Comparison of ENCODE assay signal across 21 cellular contexts in genomic region chr9:88006511-88007290, GRCh38. TPM values are rescaled to one million over a fixed set of nuclear protein-coding genes. Genes with fewer than 3 reads are reported as not detected.
DNase-seq lines count a peak whose midpoint lies in the region; ATAC-seq and TF ChIP-seq lines count a peak whose summit lies in the region.
"Had no signal": no experiment of that assay in that cellular context is flagged by ENCODE, and none has a peak within 500 bp of the region (broad histone marks: within the 10 kb centered on the region; RNA-seq: fewer than 3 reads in every experiment).

No MANE protein-coding gene starts in this region.

- H3K9me3 ChIP-seq in trophoblast cell (ENCODE audit: insufficient read depth, low read depth, low read length): peaks cover 2% of the 10 kb centered on the region
- H3K9me3 ChIP-seq: right lobe of liver, thoracic aorta had no signal

- peaks cover 15 to 20% of the 10 kb centered on the region in 2 experiments for H3K4me1 ChIP-seq in trophoblast cell (ENCODE audit: control insufficient read depth in 1 of 2, insufficient read depth in 2 of 2, low read length in 2 of 2)
- H3K4me1 ChIP-seq: neural progenitor cell, right lobe of liver had no signal

- no CpG with 5 or more reads among the region's 44 CpGs for WGBS in trophoblast cell (ENCODE audit: extremely low coverage, insufficient coverage, insufficient read length)

- CTCF ChIA-PET in activated CD4-positive, alpha-beta memory T cell treated with anti-CD3 and anti-CD28 coated beads, Interleukin-2, amount 10 ng/mL, durations not matched to agents 7 days and 5 days (lab: Charles Lee): no interaction called here
- CTCF ChIA-PET in activated CD4-positive, alpha-beta memory T cell treated with anti-CD3 and anti-CD28 coated beads for 36 hours (lab: Charles Lee): interaction anchor here (1.6 to 2.6 kb wide), 2 partner anchors 32 to 55 kb away, joined by 4 to 9 read pairs; partner anchors contain the start of gene CDK20

- DNase-seq in activated CD4-positive, alpha-beta memory T cell treated with anti-CD3 and anti-CD28 coated beads, Interleukin-2, amount 10 ng/mL, durations not matched to agents 7 days and 5 days: peak; percentile 16
- DNase-seq in activated CD4-positive, alpha-beta memory T cell treated with anti-CD3 and anti-CD28 coated beads for 36 hours: no peak
- DNase-seq in GM12865 (ENCODE audit: low read depth) (peak; percentile 0), trophoblast cell (peak in 1 of 2 donors; percentile 49), NCI-H146 treated with DMSO at 0.1 percent for 48 hours (lab: John Stamatoyannopoulos, UW; ENCODE audit: unreplicated experiment) (no peak), NCI-H1436 (lab: John Stamatoyannopoulos, UW) (no peak)
- DNase-seq in activated T-helper 9 cell treated with anti-CD3 and anti-CD28 coated beads, Interleukin-2, amount 50 U/mL, for 16 hours (ENCODE audit: low read depth): peak; percentile 3
- DNase-seq: dermis blood vessel endothelial cell; left cardiac atrium; NCI-H1092 treated with DMSO at 0.1 percent for 48 hours; NCI-H2081; NCI-H226; stimulated activated naive CD4-positive, alpha-beta T cell had no signal

- H3K27me3 ChIP-seq in trophoblast cell (ENCODE audit: insufficient read depth, low read length): no peaks in the 10 kb centered on the region
- H3K27me3 ChIP-seq: neural progenitor cell, right lobe of liver had no signal

- H3K36me3 Mint-ChIP-seq in activated CD4-positive, alpha-beta memory T cell treated with anti-CD3 and anti-CD28 coated beads, Interleukin-2, amount 10 ng/mL, durations not matched to agents 7 days and 5 days (ENCODE audit: low read depth): no peaks in the 10 kb centered on the region
- H3K36me3 Mint-ChIP-seq in activated CD4-positive, alpha-beta memory T cell treated with anti-CD3 and anti-CD28 coated beads for 36 hours: peaks cover 2% of the 10 kb centered on the region
- H3K36me3 Mint-ChIP-seq: IgD-negative memory B cell, neural progenitor cell had no signal

- H3K23ac ChIP-seq in trophoblast cell (ENCODE audit: low read length): no peak overlapping the region

- peak overlapping the region; percentile 56 for H4K8ac ChIP-seq in trophoblast cell (ENCODE audit: low read depth, low read length)

- H2AFZ ChIP-seq in trophoblast cell (ENCODE audit: insufficient read depth, low read length, poor library complexity): peak overlapping the region; percentile 46
- H2AFZ ChIP-seq: neural progenitor cell had no signal

- H3K27me3 Mint-ChIP-seq in activated CD4-positive, alpha-beta memory T cell treated with anti-CD3 and anti-CD28 coated beads, Interleukin-2, amount 10 ng/mL, durations not matched to agents 7 days and 5 days: peaks cover 18% of the 10 kb centered on the region
- peaks cover 16% of the 10 kb centered on the region for H3K27me3 Mint-ChIP-seq in activated CD4-positive, alpha-beta memory T cell treated with anti-CD3 and anti-CD28 coated beads for 36 hours

- H3K4ac ChIP-seq in trophoblast cell (ENCODE audit: low read depth, low read length): peak overlapping the region; percentile 35

- H2BK120ac ChIP-seq in trophoblast cell (ENCODE audit: insufficient read depth, low read length, poor library complexity): peak overlapping the region; percentile 93

- no peak overlapping the region for H3K27ac Mint-ChIP-seq in activated CD4-positive, alpha-beta memory T cell treated with anti-CD3 and anti-CD28 coated beads, Interleukin-2, amount 10 ng/mL, durations not matched to agents 7 days and 5 days
- H3K27ac Mint-ChIP-seq in activated CD4-positive, alpha-beta memory T cell treated with anti-CD3 and anti-CD28 coated beads for 36 hours: no peak overlapping the region
- H3K27ac Mint-ChIP-seq: activated CD4-positive, alpha-beta T cell treated with anti-CD3 and anti-CD28 coated beads for 36 hours; IgD-negative memory B cell; neural progenitor cell had no signal

- peaks cover 5% of the 10 kb centered on the region for H3K79me2 ChIP-seq in trophoblast cell (ENCODE audit: control insufficient read depth, insufficient read depth, low read length, poor library complexity)

- peak overlapping the region; percentile 86 for H3K14ac ChIP-seq in trophoblast cell (ENCODE audit: low read length)

- peaks cover 25% of the 10 kb centered on the region for H3K79me1 ChIP-seq in trophoblast cell (ENCODE audit: low read length)

- H3K9me3 Mint-ChIP-seq in activated CD4-positive, alpha-beta memory T cell treated with anti-CD3 and anti-CD28 coated beads, Interleukin-2, amount 10 ng/mL, durations not matched to agents 7 days and 5 days: no peaks in the 10 kb centered on the region
- H3K9me3 Mint-ChIP-seq in activated CD4-positive, alpha-beta memory T cell treated with anti-CD3 and anti-CD28 coated beads for 36 hours: peaks cover 11% of the 10 kb centered on the region
- H3K9me3 Mint-ChIP-seq: CD4-positive, alpha-beta T cell; central memory CD8-positive, alpha-beta T cell had no signal

- no peak for TF ChIP-seq POLR2A in GM18505 (IDR thresholded peaks at IDR 0.05; ENCODE audit: borderline replicate concordance, extremely low read depth, insufficient read depth, insufficient read length)

- ATAC-seq in GM18505 (IDR thresholded peaks at IDR 0.05; ENCODE audit: unreplicated experiment): no peak
- ATAC-seq: left cardiac atrium, right lobe of liver had no signal

- H3K9ac ChIP-seq in trophoblast cell (ENCODE audit: low read length): no peak overlapping the region
- H3K9ac ChIP-seq: neural progenitor cell had no signal

- peak overlapping the region; percentile 85 for H2BK5ac ChIP-seq in trophoblast cell (ENCODE audit: low read depth, low read length, poor library complexity)

- TF ChIP-seq CTCF in GM12865 (IDR thresholded peaks at IDR 0.05; ENCODE audit: insufficient read depth, low read depth, low read length, missing control alignments): no peak

- H2AK5ac ChIP-seq in trophoblast cell (ENCODE audit: low read length): peak overlapping the region; percentile 82

- no peak overlapping the region for H3K4me3 Mint-ChIP-seq in activated CD4-positive, alpha-beta memory T cell treated with anti-CD3 and anti-CD28 coated beads, Interleukin-2, amount 10 ng/mL, durations not matched to agents 7 days and 5 days
- no peak overlapping the region for H3K4me3 Mint-ChIP-seq in activated CD4-positive, alpha-beta memory T cell treated with anti-CD3 and anti-CD28 coated beads for 36 hours
- H3K4me3 Mint-ChIP-seq: activated CD4-positive, alpha-beta T cell treated with anti-CD3 and anti-CD28 coated beads for 36 hours; CD4-positive, alpha-beta T cell; IgD-negative memory B cell; neural progenitor cell had no signal

- intact Hi-C loops in activated CD4-positive, alpha-beta memory T cell treated with anti-CD3 and anti-CD28 coated beads for 36 hours (cut with micrococcal nuclease): loop anchor here (1.0 to 10.0 kb wide), 4 partner anchors 43 to 632 kb away; no protein-coding TSS in a partner anchor

- no peaks in the 10 kb centered on the region for H3K36me3 ChIP-seq in trophoblast cell (ENCODE audit: control insufficient read depth in 1 of 2, insufficient read depth in 2 of 2, low read length in 2 of 2)
- H3K36me3 ChIP-seq: neural progenitor cell, right lobe of liver, thoracic aorta had no signal

- H3K4me3 ChIP-seq in GM12865 (ENCODE audit: low read depth, low read length) (no peak overlapping the region), trophoblast cell (ENCODE audit: low read depth, low read length) (no peak overlapping the region)
- H3K4me3 ChIP-seq: neural progenitor cell, right lobe of liver, thoracic aorta had no signal

- POLR2A ChIA-PET in activated CD4-positive, alpha-beta memory T cell treated with anti-CD3 and anti-CD28 coated beads, Interleukin-2, amount 10 ng/mL, durations not matched to agents 7 days and 5 days (lab: Charles Lee): no interaction called here
- POLR2A ChIA-PET in activated CD4-positive, alpha-beta memory T cell treated with anti-CD3 and anti-CD28 coated beads for 36 hours (lab: Charles Lee): interaction anchor here (0.6 to 1.9 kb wide), 5 partner anchors 32 to 420 kb away, joined by 3 to 7 read pairs (median 3); partner anchors contain the start of gene CDK20

- H2BK12ac ChIP-seq in trophoblast cell (ENCODE audit: low read length): peak overlapping the region; percentile 96

- peak overlapping the region; percentile 83 for H3K27ac ChIP-seq in trophoblast cell (ENCODE audit: low read depth, low read length)
- H3K27ac ChIP-seq: neural progenitor cell, right lobe of liver, thoracic aorta had no signal

- H3K4me2 ChIP-seq in trophoblast cell (ENCODE audit: low read length): no peak overlapping the region
- H3K4me2 ChIP-seq: neural progenitor cell had no signal

- peaks cover 7% of the 10 kb centered on the region for H3K4me1 Mint-ChIP-seq in activated CD4-positive, alpha-beta memory T cell treated with anti-CD3 and anti-CD28 coated beads, Interleukin-2, amount 10 ng/mL, durations not matched to agents 7 days and 5 days
- peaks cover 14% of the 10 kb centered on the region for H3K4me1 Mint-ChIP-seq in activated CD4-positive, alpha-beta memory T cell treated with anti-CD3 and anti-CD28 coated beads for 36 hours (ENCODE audit: low read depth)
- H3K4me1 Mint-ChIP-seq: IgD-negative memory B cell, neural progenitor cell had no signal

- peak overlapping the region; percentile 95 for H4K91ac ChIP-seq in trophoblast cell (ENCODE audit: low read depth, low read length)

- H4K12ac ChIP-seq in trophoblast cell (ENCODE audit: low read depth, low read length): peak overlapping the region; percentile 19

- H3K18ac ChIP-seq in trophoblast cell (ENCODE audit: low read length): peak overlapping the region; percentile 43

RNA-seq across cellular contexts. Expression of gene CDK20, which starts 32.4 kb away (rescaled TPM):
- 1 to 10 TPM; 1.0 to 1.1 TPM for total RNA-seq in activated CD4-positive, alpha-beta memory T cell treated with anti-CD3 and anti-CD28 coated beads, Interleukin-2, amount 10 ng/mL, durations not matched to agents 7 days and 5 days
- total RNA-seq in activated CD4-positive, alpha-beta memory T cell treated with anti-CD3 and anti-CD28 coated beads for 36 hours: 1 to 10 TPM; 1.5 to 2.6 TPM
- 2.0 and 2.1 TPM in 2 replicates for polyA plus RNA-seq in trophoblast cell (2013)

Comparison
In these comparisons a context has a peak if more than half of its experiments do, and no peak if none do; other contexts are left out.
1. DNase-seq: peak in activated CD4-positive, alpha-beta memory T cell treated with anti-CD3 and anti-CD28 coated beads, Interleukin-2, amount 10 ng/mL, durations not matched to agents 7 days and 5 days (single experiment), GM12865 (single experiment) and activated T-helper 9 cell treated with anti-CD3 and anti-CD28 coated beads, Interleukin-2, amount 50 U/mL, for 16 hours (single experiment); none in activated CD4-positive, alpha-beta memory T cell treated with anti-CD3 and anti-CD28 coated beads for 36 hours (single experiment), NCI-H146 treated with DMSO at 0.1 percent for 48 hours (single experiment) and NCI-H1436 (single experiment).